10 cellular contexts compared by ENCODE assay signal in the genomic region with DNA sequence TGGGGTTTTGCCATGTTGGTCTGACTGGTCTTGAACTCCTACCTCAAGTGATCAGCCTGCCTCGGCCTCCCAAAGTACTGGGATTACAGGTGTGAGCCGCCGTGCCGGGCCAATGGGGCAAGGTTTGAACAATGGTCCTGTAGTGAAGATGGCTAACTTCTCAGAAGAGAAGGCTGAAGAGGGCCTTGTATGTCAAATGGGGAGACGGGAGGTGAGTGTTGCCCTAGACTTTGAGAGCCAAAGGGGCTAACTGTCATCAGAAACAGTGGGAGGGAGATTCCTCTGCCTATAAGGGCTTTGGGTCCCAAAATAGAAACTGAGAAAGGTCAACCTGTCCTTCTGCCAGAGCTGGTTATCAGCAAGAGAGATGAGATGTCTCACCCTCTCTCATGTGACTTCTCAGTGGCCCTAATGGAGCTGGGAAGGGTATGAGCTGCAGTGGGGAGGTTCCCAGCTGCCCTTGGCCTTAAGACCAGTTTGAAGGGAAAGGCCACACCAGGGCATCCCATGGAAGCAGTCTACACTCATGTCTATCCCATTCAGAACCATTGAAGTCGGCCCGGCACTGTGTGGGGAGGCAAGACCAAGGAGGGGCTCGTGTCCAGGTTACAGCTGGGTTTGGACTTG. TPM values are rescaled to one million over a fixed set of nuclear protein-coding genes. Genes with fewer than 3 reads are reported as not detected.
DNase-seq lines count a peak whose midpoint lies in the region; ATAC-seq and TF ChIP-seq lines count a peak whose summit lies in the region.
"Had no signal": no experiment of that assay in that cellular context is flagged by ENCODE, and none has a peak within 500 bp of the region (broad histone marks: within the 10 kb centered on the region; RNA-seq: fewer than 3 reads in every experiment).

No MANE protein-coding gene starts in this region.

- DNase-seq in BE2C (no peak), caudate nucleus (lab: John Stamatoyannopoulos, UW) (no peak), natural killer cell (no peak), ecto neural progenitor cell (ENCODE audit: low spot score) (no peak), HAP-1 (ENCODE audit: low spot score in 2 of 2) (no peak), epidermal melanocyte (ENCODE audit: insufficient read length, low spot score) (no peak)
- DNase-seq: WERI-Rb-1 had no signal

- TF ChIP-seq CTCF in BE2C (IDR thresholded peaks at IDR 0.05; ENCODE audit: low read depth, low read length), result no peak
- TF ChIP-seq CTCF in KMS-11 (conservative IDR thresholded peaks at IDR 0.05; ENCODE audit: low read depth, low read length), result no peak
- TF ChIP-seq CTCF in natural killer cell (IDR thresholded peaks at IDR 0.05), result no peak

- H3K9me3 ChIP-seq in BE2C (no peaks in the 10 kb centered on the region), HAP-1 (no peaks in the 10 kb centered on the region)
- H3K9me3 ChIP-seq: right lobe of liver had no signal

- intact Hi-C loops in natural killer cell (cut with micrococcal nuclease), result loop anchor here (2.0 to 10.0 kb wide), 3 partner anchors 75 to 959 kb away; partner anchors contain the start of genes ADK, AP3M1 and COMTD1

- H3K27me3 Mint-ChIP-seq in natural killer cell (ENCODE audit: low read depth in 2 of 2), result no peaks in the 10 kb centered on the region

- H3K79me2 ChIP-seq in KMS-11 (ENCODE audit: insufficient read depth, low read depth), result peaks cover 32% of the 10 kb centered on the region

- H3K27ac ChIP-seq in KMS-11 (peak overlapping the region; percentile 80; the same call in 1 of the 2 replicates), caudate nucleus (ENCODE audit: low read depth, low read length) (peak overlapping the region; percentile 97)

- H3K4me2 ChIP-seq in KMS-11, result peak overlapping the region; percentile 51

- H2AFZ ChIP-seq in KMS-11 (ENCODE audit: low read depth), result peak overlapping the region; percentile 77

- H3K4me1 ChIP-seq in BE2C, result no peaks in the 10 kb centered on the region
- peaks cover 40% of the 10 kb centered on the region for H3K4me1 ChIP-seq in KMS-11 (ENCODE audit: low read depth, poor library complexity, severe bottlenecking)
- no peaks in the 10 kb centered on the region for H3K4me1 ChIP-seq in HAP-1

- H3K27me3 ChIP-seq in BE2C, result no peaks in the 10 kb centered on the region
- no peaks in the 10 kb centered on the region for H3K27me3 ChIP-seq in KMS-11 (ENCODE audit: insufficient read depth, low read depth)
- H3K27me3 ChIP-seq in HAP-1 (ENCODE audit: low read depth), result no peaks in the 10 kb centered on the region
- H3K27me3 ChIP-seq: right lobe of liver had no signal

- H4K20me1 ChIP-seq in KMS-11 (ENCODE audit: insufficient read depth), result no peaks in the 10 kb centered on the region

- no peaks in the 10 kb centered on the region for H3K36me3 ChIP-seq in BE2C
- H3K36me3 ChIP-seq in KMS-11 (ENCODE audit: insufficient read depth), result no peaks in the 10 kb centered on the region
- no peaks in the 10 kb centered on the region for H3K36me3 ChIP-seq in HAP-1 (replicated peaks)
- H3K36me3 ChIP-seq: right lobe of liver, WERI-Rb-1 had no signal

- H3K9ac ChIP-seq in KMS-11, result peak overlapping the region; percentile 67; the same call in 1 of the 2 replicates

- peak overlapping the region; percentile 87 for H3K4me3 Mint-ChIP-seq in natural killer cell

- in situ Hi-C loops in HAP-1 (cut with MboI; ENCODE audit: low sequenced_read_pairs), result no loop called here

- peak overlapping the region; percentile 83 to 94 for H3K27ac Mint-ChIP-seq in natural killer cell

- peaks cover 26 to 32% of the 10 kb centered on the region in 2 donors for H3K4me1 Mint-ChIP-seq in natural killer cell

- H3K4me3 ChIP-seq in BE2C (ENCODE audit: low read depth, low read length), result peak overlapping the region; percentile 88; the same call in 1 of the 2 replicates
- no peak overlapping the region for H3K4me3 ChIP-seq in KMS-11 (IDR thresholded peaks at IDR 0.05; ENCODE audit: insufficient read depth, low read depth, low read length)
- no peak overlapping the region for H3K4me3 ChIP-seq in HAP-1

- H3K36me3 Mint-ChIP-seq in natural killer cell, result no peaks in the 10 kb centered on the region

- no peaks in the 10 kb centered on the region for H3K9me3 Mint-ChIP-seq in natural killer cell

- ATAC-seq in natural killer cell (no peak), GM18511 (IDR thresholded peaks at IDR 0.05; ENCODE audit: unreplicated experiment) (no peak)

RNA-seq across cellular contexts. Expression of gene SAMD8, which starts 1.3 kb away (rescaled TPM):
- polyA plus RNA-seq in BE2C (2012; ENCODE audit: insufficient read depth, insufficient read length, low read depth), result 4.0 TPM
- total RNA-seq in natural killer cell, result 10 to 100 TPM; 26.6 to 30.9 (median 29.6) TPM
